ENCODE assay signal across 26 cellular contexts in the genomic region with DNA sequence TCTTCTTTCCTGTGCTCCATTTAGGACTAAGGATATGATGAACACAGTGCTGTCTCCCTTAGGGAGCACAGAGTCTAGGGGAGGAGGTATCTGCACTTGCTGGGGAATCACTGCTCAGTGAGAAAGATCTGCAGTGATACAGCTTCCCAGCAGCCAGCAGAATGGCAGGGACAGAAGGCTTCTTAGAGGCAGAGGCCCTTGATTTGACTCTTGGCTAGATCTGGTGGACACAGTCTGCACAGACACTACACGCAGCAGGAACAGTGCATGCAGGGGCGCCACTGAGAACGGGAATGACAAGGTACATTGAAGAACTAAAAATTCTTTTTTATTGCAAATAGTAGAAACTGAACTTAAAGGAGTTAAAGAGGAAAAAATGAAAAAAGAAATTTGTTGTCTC. TPM values are rescaled to one million over a fixed set of nuclear protein-coding genes. Genes with fewer than 3 reads are reported as not detected.
"Had no signal": no experiment of that assay in that cellular context is flagged by ENCODE, and none has a peak within 500 bp of the region (broad histone marks: within the 10 kb centered on the region; RNA-seq: fewer than 3 reads in every experiment).

No MANE protein-coding gene starts in this region.

- DNase-seq: activated CD4-positive, CD25-positive, alpha-beta regulatory T cell; activated CD8-positive, alpha-beta memory T cell treated with anti-CD3 and anti-CD28 coated beads, Interleukin-2, amount 50 U/mL, for 4 hours; activated CD8-positive, alpha-beta T cell treated with anti-CD3 and anti-CD28 coated beads for 36 hours; activated gamma-delta T cell treated with Interleukin-2 at 50 U/mL for 16 hours; activated naive CD4-positive, alpha-beta T cell treated with anti-CD3 and anti-CD28 coated beads, Interleukin-2, amount 10 ng/mL, durations not matched to agents 7 days and 5 days; activated naive CD8-positive, alpha-beta T cell treated with anti-CD3 and anti-CD28 coated beads for 36 hours; activated T-cell treated with anti-CD3 and anti-CD28 coated beads, Interleukin-2, amount 50 U/mL, for 72 hours; Kasumi-1; NCI-H1092; NCI-H1417; NCI-H1930; NCI-H2171; NCI-H2227 treated with DMSO at 0.1 percent for 48 hours; NCI-H446 treated with DMSO at 0.1 percent for 48 hours; NCI-H526; NK-92 treated with Interleukin-12 subunit alpha and Interleukin-12 subunit beta, amount 100 ng/mL, for 24 hours; OCI-M1; RPMI8226; T-cell had no signal

- ATAC-seq: activated CD8-positive, alpha-beta T cell treated with anti-CD3 and anti-CD28 coated beads for 36 hours; activated T-cell treated with anti-CD3 and anti-CD28 coated beads, Interleukin-2, amount 50 U/mL, for 72 hours; K562; Panc1; Right ventricle myocardium inferior; T-cell had no signal

- H3K9me3 Mint-ChIP-seq: activated CD8-positive, alpha-beta T cell treated with anti-CD3 and anti-CD28 coated beads for 36 hours; activated naive CD4-positive, alpha-beta T cell treated with anti-CD3 and anti-CD28 coated beads, Interleukin-2, amount 10 ng/mL, durations not matched to agents 7 days and 5 days; activated naive CD8-positive, alpha-beta T cell treated with anti-CD3 and anti-CD28 coated beads for 36 hours; activated T-cell treated with anti-CD3 and anti-CD28 coated beads, Interleukin-2, amount 50 U/mL, for 72 hours; activated T-helper 2 cell treated with anti-CD3 and anti-CD28 coated beads, Interferon-gamma antibody, Interleukin-2, Interleukin-4, amounts not matched to agents 10 μg/mL and 5 μg/mL and 100 μg/mL, durations not matched to agents 14 hours and 24 hours and 36 hours; T-cell had no signal

- H3K27ac Mint-ChIP-seq: activated CD8-positive, alpha-beta T cell treated with anti-CD3 and anti-CD28 coated beads for 36 hours; activated naive CD4-positive, alpha-beta T cell treated with anti-CD3 and anti-CD28 coated beads, Interleukin-2, amount 10 ng/mL, durations not matched to agents 7 days and 5 days; activated naive CD8-positive, alpha-beta T cell treated with anti-CD3 and anti-CD28 coated beads for 36 hours; activated T-cell treated with anti-CD3 and anti-CD28 coated beads, Interleukin-2, amount 50 U/mL, for 72 hours; activated T-helper 2 cell treated with anti-CD3 and anti-CD28 coated beads, Interferon-gamma antibody, Interleukin-2, Interleukin-4, amounts not matched to agents 10 μg/mL and 5 μg/mL and 100 μg/mL, durations not matched to agents 14 hours and 24 hours and 36 hours; T-cell had no signal

- H3K4me3 Mint-ChIP-seq: activated CD8-positive, alpha-beta T cell treated with anti-CD3 and anti-CD28 coated beads for 36 hours; activated naive CD4-positive, alpha-beta T cell treated with anti-CD3 and anti-CD28 coated beads, Interleukin-2, amount 10 ng/mL, durations not matched to agents 7 days and 5 days; activated naive CD8-positive, alpha-beta T cell treated with anti-CD3 and anti-CD28 coated beads for 36 hours; activated T-cell treated with anti-CD3 and anti-CD28 coated beads, Interleukin-2, amount 50 U/mL, for 72 hours; T-cell had no signal

- H3K4me3 ChIP-seq: K562, SK-N-MC had no signal

- H3K4me1 Mint-ChIP-seq: activated naive CD4-positive, alpha-beta T cell treated with anti-CD3 and anti-CD28 coated beads, Interleukin-2, amount 10 ng/mL, durations not matched to agents 7 days and 5 days; activated naive CD8-positive, alpha-beta T cell treated with anti-CD3 and anti-CD28 coated beads for 36 hours; T-cell had no signal

- H3K27ac ChIP-seq: SK-N-MC, VCaP had no signal

- H3K36me3 Mint-ChIP-seq: activated naive CD4-positive, alpha-beta T cell treated with anti-CD3 and anti-CD28 coated beads, Interleukin-2, amount 10 ng/mL, durations not matched to agents 7 days and 5 days; activated naive CD8-positive, alpha-beta T cell treated with anti-CD3 and anti-CD28 coated beads for 36 hours; T-cell had no signal

RNA-seq across cellular contexts. Expression of a gene that starts 51.6 kb away (rescaled TPM):
- total RNA-seq: activated CD8-positive, alpha-beta T cell treated with anti-CD3 and anti-CD28 coated beads for 36 hours; activated T-helper 2 cell treated with anti-CD3 and anti-CD28 coated beads, Interferon-gamma antibody, Interleukin-2, Interleukin-4, amounts not matched to agents 10 μg/mL and 5 μg/mL and 100 μg/mL, durations not matched to agents 14 hours and 24 hours and 36 hours; K562; Right ventricle myocardium inferior; T-cell; T-helper 2 cell treated with Interferon-gamma antibody and Interleukin-4, amounts not matched to agents 100 ng/mL and 5 ng/mL, for 36 hours had no signal
- polyA plus RNA-seq: K562 had no signal
